23 cellular contexts compared by ENCODE assay signal in the genomic region with DNA sequence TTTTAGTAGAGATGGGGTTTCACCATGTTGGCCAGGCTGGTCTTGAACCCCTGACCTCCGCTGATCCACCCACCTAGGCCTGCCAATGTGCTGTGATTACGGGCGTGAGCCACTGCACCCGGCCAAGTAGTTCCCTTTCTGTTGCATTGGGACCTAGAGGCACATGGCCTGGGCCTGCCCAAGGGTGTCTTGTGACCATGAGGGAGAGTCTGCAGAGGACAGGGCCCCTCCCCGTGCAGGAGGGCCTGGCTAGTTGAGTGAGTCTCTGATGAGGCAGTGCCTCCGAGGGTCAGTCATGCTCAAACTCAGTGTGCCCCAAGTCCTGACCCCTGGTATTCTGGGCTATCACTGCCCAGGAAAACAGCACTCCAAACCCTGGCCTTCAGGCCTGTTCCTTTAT.
"Had no signal": no experiment of that assay in that cellular context is flagged by ENCODE, and none has a peak within 500 bp of the region (broad histone marks: within the 10 kb centered on the region; RNA-seq: fewer than 3 reads in every experiment).

No MANE protein-coding gene starts in this region.

- H3K4me3 ChIP-seq: breast epithelium, SJSA1 had no signal

- DNase-seq: activated CD4-positive, alpha-beta T cell treated with anti-CD3 and anti-CD28 coated beads for 48 hours; activated CD4-positive, alpha-beta T cell treated with anti-CD3 and anti-CD28 coated beads, Interleukin-2, amount 50 U/mL, for 4 hours; activated CD8-positive, alpha-beta memory T cell treated with anti-CD3 and anti-CD28 coated beads, Interleukin-2, amount 50 U/mL, for 48 hours; activated CD8-positive, alpha-beta T cell treated with anti-CD3 and anti-CD28 coated beads, Interleukin-2, amount 10 ng/mL, durations not matched to agents 7 days and 5 days; activated T-cell treated with anti-CD3 and anti-CD28 coated beads, Interleukin-2, amount 50 U/mL, for 1 hour; aorta; central memory CD4-positive, alpha-beta T cell; IMR-90; KG1; NCI-H1092 treated with DMSO at 0.1 percent for 48 hours; NCI-H1417 treated with DMSO at 0.1 percent for 48 hours; NCI-H1694; NCI-H2029; NCI-H2107; NCI-H2171 treated with DMSO at 0.1 percent for 48 hours; NCI-H345; NCI-H510A; NCI-H526 treated with DMSO at 0.1 percent for 48 hours; NK-92 treated with Interleukin-12 subunit alpha and Interleukin-12 subunit beta, amount 100 ng/mL, for 24 hours; SW 1271 had no signal

- H3K27me3 ChIP-seq: breast epithelium, SJSA1 had no signal

- H3K36me3 ChIP-seq: breast epithelium, SJSA1 had no signal

- H3K9me3 ChIP-seq: breast epithelium, SJSA1 had no signal

- FAIRE-seq: RCC 7860 had no signal

- H3K27ac ChIP-seq: breast epithelium, SJSA1 had no signal

- H3K4me1 ChIP-seq: breast epithelium had no signal
